15 cellular contexts compared by ENCODE assay signal in genomic region chr10:133236411-133237240, GRCh38. TPM values are rescaled to one million over a fixed set of nuclear protein-coding genes. Genes with fewer than 3 reads are reported as not detected.
DNase-seq lines count a peak whose midpoint lies in the region; ATAC-seq, FAIRE-seq and TF ChIP-seq lines count a peak whose summit lies in the region.
"Had no signal": no experiment of that assay in that cellular context is flagged by ENCODE, and none has a peak within 500 bp of the region (broad histone marks: within the 10 kb centered on the region; RNA-seq: fewer than 3 reads in every experiment).

No MANE protein-coding gene starts in this region.

- TF ChIP-seq EP300 in stomach (IDR thresholded peaks at IDR 0.05): no peak

- WGBS in stomach, 5 donors: 2 to 10% (median 2%) methylated on average over 8 to 102 of the region's 102 CpGs

- ATAC-seq in HG03196 (IDR thresholded peaks at IDR 0.05; ENCODE audit: unreplicated experiment) (no peak), GM21515 (IDR thresholded peaks at IDR 0.05; ENCODE audit: unreplicated experiment) (no peak)

- H3K36me3 Mint-ChIP-seq in astrocyte (ENCODE audit: low read depth, unreplicated experiment): no peaks in the 10 kb centered on the region

- TF ChIP-seq CTCF in astrocyte (IDR thresholded peaks at IDR 0.05; ENCODE audit: insufficient read depth, low read depth, low read length) (no peak), keratinocyte (optimal IDR thresholded peaks at IDR 0.05 in 1 of 3, IDR thresholded peaks at IDR 0.05 in 1 of 3, conservative IDR thresholded peaks at IDR 0.05 in 1 of 3; ENCODE audit: extremely low read depth in 1 of 3, insufficient read depth in 2 of 3, low read length in 3 of 3) (no peak), stomach (IDR thresholded peaks at IDR 0.05) (no peak)

- H3K36me3 ChIP-seq in astrocyte (ENCODE audit: insufficient read depth, low read length): no peaks in the 10 kb centered on the region
- H3K36me3 ChIP-seq in keratinocyte (ENCODE audit: control insufficient read depth in 2 of 2, extremely low read depth in 1 of 2, insufficient read depth in 2 of 2, low read length in 2 of 2): no peaks in the 10 kb centered on the region
- H3K36me3 ChIP-seq in stomach: no peaks in the 10 kb centered on the region

- no peak for TF ChIP-seq POLR2A in stomach (IDR thresholded peaks at IDR 0.05)

- H3K27me3 Mint-ChIP-seq in astrocyte (ENCODE audit: low read depth, unreplicated experiment): peaks cover 62% of the 10 kb centered on the region

- dilution Hi-C loops in keratinocyte (cut with MboI; ENCODE audit: extremely low pct_ligation_motif_present, low sequenced_read_pairs): no loop called here

- H3K4me3 ChIP-seq in astrocyte (ENCODE audit: insufficient read depth, low read depth, low read length) (no peak overlapping the region), keratinocyte (ENCODE audit: control insufficient read depth in 2 of 3, extremely low read depth in 1 of 3, insufficient read depth in 2 of 3, low read depth in 1 of 3, low read length in 3 of 3) (peak overlapping the region in 1 of 3 experiments; percentile 22), stomach (peak overlapping the region; percentile 26 to 42 (median 32))

- H3K9me3 ChIP-seq in astrocyte (ENCODE audit: insufficient read depth, low read depth, low read length) (no peaks in the 10 kb centered on the region), keratinocyte (ENCODE audit: control insufficient read depth, low read depth, low read length) (no peaks in the 10 kb centered on the region), stomach (no peaks in the 10 kb centered on the region)

- H3K4me1 Mint-ChIP-seq in astrocyte (ENCODE audit: low read depth, unreplicated experiment): no peaks in the 10 kb centered on the region

- DNase-seq in activated T-cell treated with anti-CD3 and anti-CD28 coated beads, Interleukin-2, amount 50 U/mL, for 1 hour: peak; percentile 34
- DNase-seq in activated T-cell treated with anti-CD3 and anti-CD28 coated beads, Interleukin-2, amount 50 U/mL, for 48 hours: no peak
- no peak for DNase-seq in astrocyte (ENCODE audit: low read depth)
- no peak for DNase-seq in keratinocyte (ENCODE audit: low read depth, low spot score)
- no peak for DNase-seq in stomach
- no peak for DNase-seq in NCI-H510A treated with DMSO at 0.1 percent for 48 hours (lab: John Stamatoyannopoulos, UW)
- DNase-seq: amygdala, head of caudate nucleus, MM.1S, NCI-H2171 had no signal

- no peak overlapping the region for H3K4me3 Mint-ChIP-seq in astrocyte (ENCODE audit: unreplicated experiment)

- FAIRE-seq in astrocyte (lab: Jason Lieb, UNC) (no peak), keratinocyte (lab: Jason Lieb, UNC) (no peak)

- H3K9me3 Mint-ChIP-seq in astrocyte (ENCODE audit: unreplicated experiment): no peaks in the 10 kb centered on the region

- H3K27ac Mint-ChIP-seq in astrocyte (ENCODE audit: unreplicated experiment): no peak overlapping the region

- no peaks in the 10 kb centered on the region for H3K79me2 ChIP-seq in astrocyte (ENCODE audit: insufficient read depth, low read length)
- H3K79me2 ChIP-seq in keratinocyte (ENCODE audit: control insufficient read depth, insufficient read depth, low read length): no peaks in the 10 kb centered on the region

- H2AFZ ChIP-seq in astrocyte (ENCODE audit: low read depth, low read length) (no peak overlapping the region), keratinocyte (ENCODE audit: control insufficient read depth, low read length) (no peak overlapping the region)

- H3K9ac ChIP-seq in astrocyte (ENCODE audit: low read length): no peak overlapping the region
- no peak overlapping the region for H3K9ac ChIP-seq in keratinocyte (ENCODE audit: control insufficient read depth, extremely low read depth, insufficient read depth, low read length)

- H3K27ac ChIP-seq in astrocyte (ENCODE audit: low read depth, low read length): no peak overlapping the region
- H3K27ac ChIP-seq in keratinocyte (ENCODE audit: control insufficient read depth, insufficient read depth, low read length): no peak overlapping the region
- H3K27ac ChIP-seq in stomach: no peak overlapping the region

- intact Hi-C loops in stomach (cut with DNase I; ENCODE audit: low total_unique reads): no loop called here

- H4K20me1 ChIP-seq in astrocyte (ENCODE audit: insufficient read depth, low read length) (no peaks in the 10 kb centered on the region), keratinocyte (ENCODE audit: control insufficient read depth, extremely low read depth, insufficient read depth, low read length) (no peaks in the 10 kb centered on the region)

- H3K27me3 ChIP-seq in astrocyte (ENCODE audit: insufficient read depth, low read length) (peaks cover 47% of the 10 kb centered on the region), keratinocyte (ENCODE audit: control insufficient read depth, extremely low read depth, insufficient read depth, low read length) (peaks cover 85% of the 10 kb centered on the region), stomach (peaks cover 51 to 100% (median 90%) of the 10 kb centered on the region in 3 donors)

- H3K4me2 ChIP-seq in astrocyte (ENCODE audit: low read length) (peak overlapping the region; percentile 8), keratinocyte (ENCODE audit: control insufficient read depth, extremely low read depth, insufficient read depth, low read depth, low read length) (peak overlapping the region; percentile 16)

- no peaks in the 10 kb centered on the region for H3K4me1 ChIP-seq in astrocyte (ENCODE audit: insufficient read depth, low read length)
- H3K4me1 ChIP-seq in keratinocyte (ENCODE audit: control insufficient read depth, extremely low read depth, insufficient read depth, low read length): peaks cover 5% of the 10 kb centered on the region
- peaks cover 13 to 41% (median 31%) of the 10 kb centered on the region in 4 donors for H3K4me1 ChIP-seq in stomach

- no peaks in the 10 kb centered on the region for H3K9me1 ChIP-seq in keratinocyte (ENCODE audit: control insufficient read depth, extremely low read depth, insufficient read depth, low read length)

RNA-seq across cellular contexts. Expression of gene VENTX, which starts 1.0 kb away (rescaled TPM):
- total RNA-seq in astrocyte (0.11 TPM in 1 of 2 replicates, not detected in the other), stomach (1 to 10 TPM in 1 of 5 donors, under 1 TPM in 2, not detected in 2; 0.45 to 3.2 (median 0.58) TPM)
- polyA plus RNA-seq in keratinocyte (not detected in 3 replicates), stomach (under 1 TPM; 0.15 to 0.75 (median 0.35) TPM)
- polyA plus RNA-seq in keratinocyte (2011; ENCODE audit: low read depth): not detected
- polyA plus RNA-seq in keratinocyte (2011; cell fraction: cytosol; rRNA removed): not detected in 2 replicates
- not detected in 2 replicates for polyA plus RNA-seq in keratinocyte (2011; cell fraction: nucleus; rRNA removed)
- not detected in 2 replicates for polyA plus RNA-seq in keratinocyte (2012; ENCODE audit: low replicate concordance)
- polyA minus RNA-seq in keratinocyte: not detected in 3 replicates
- not detected for polyA minus RNA-seq in keratinocyte (2011; cell fraction: cytosol; rRNA and poly(A)+ RNA removed)
- not detected in 2 replicates for polyA minus RNA-seq in keratinocyte (2011; cell fraction: nucleus; rRNA and poly(A)+ RNA removed)
- total RNA-seq: A172, RPMI7951 had no signal

RNA-seq across cellular contexts. Expression of gene UTF1, which starts 6.6 kb away (rescaled TPM):
- total RNA-seq in astrocyte (0.18 TPM in 1 of 2 replicates, not detected in the other), stomach (not detected)
- polyA plus RNA-seq in keratinocyte (not detected in 3 replicates), stomach (not detected)
- not detected for polyA plus RNA-seq in keratinocyte (2011; ENCODE audit: low read depth)
- polyA plus RNA-seq in keratinocyte (2011; cell fraction: cytosol; rRNA removed): not detected in 2 replicates
- not detected in 2 replicates for polyA plus RNA-seq in keratinocyte (2011; cell fraction: nucleus; rRNA removed)
- polyA plus RNA-seq in keratinocyte (2012; ENCODE audit: low replicate concordance): not detected in 2 replicates
- polyA minus RNA-seq in keratinocyte: not detected in 3 replicates
- not detected for polyA minus RNA-seq in keratinocyte (2011; cell fraction: cytosol; rRNA and poly(A)+ RNA removed)
- polyA minus RNA-seq in keratinocyte (2011; cell fraction: nucleus; rRNA and poly(A)+ RNA removed): not detected in 2 replicates
- total RNA-seq: A172, RPMI7951, ureter had no signal

RNA-seq across cellular contexts. Expression of gene ADAM8, which starts 40.0 kb away (rescaled TPM):
- total RNA-seq in astrocyte (1.7 and 4.6 TPM in 2 replicates), stomach (10 to 100 TPM in 1 of 5 donors, 1 to 10 TPM in 3, not detected in 1; 3.3 to 50.8 (median 5.0) TPM)
- polyA plus RNA-seq in keratinocyte (24.9 to 55.4 TPM (median 42.0 TPM) in 3 replicates), stomach (1 to 10 TPM; 1.8 to 4.4 (median 3.6) TPM)
- 7.8 TPM for polyA plus RNA-seq in keratinocyte (2011; ENCODE audit: low read depth)
- 11.9 and 24.8 TPM in 2 replicates for polyA plus RNA-seq in keratinocyte (2011; cell fraction: cytosol; rRNA removed)
- polyA plus RNA-seq in keratinocyte (2011; cell fraction: nucleus; rRNA removed): 109 and 146 TPM in 2 replicates
- polyA plus RNA-seq in keratinocyte (2012; ENCODE audit: low replicate concordance): 16.9 and 79.9 TPM in 2 replicates
- polyA minus RNA-seq in keratinocyte: 29.4 to 137 TPM (median 55.5 TPM) in 3 replicates
- polyA minus RNA-seq in keratinocyte (2011; cell fraction: cytosol; rRNA and poly(A)+ RNA removed): 57.0 TPM
- polyA minus RNA-seq in keratinocyte (2011; cell fraction: nucleus; rRNA and poly(A)+ RNA removed): 109 and 137 TPM in 2 replicates
